Comparison of ENCODE assay signal across 8 cellular contexts in the genomic region with DNA sequence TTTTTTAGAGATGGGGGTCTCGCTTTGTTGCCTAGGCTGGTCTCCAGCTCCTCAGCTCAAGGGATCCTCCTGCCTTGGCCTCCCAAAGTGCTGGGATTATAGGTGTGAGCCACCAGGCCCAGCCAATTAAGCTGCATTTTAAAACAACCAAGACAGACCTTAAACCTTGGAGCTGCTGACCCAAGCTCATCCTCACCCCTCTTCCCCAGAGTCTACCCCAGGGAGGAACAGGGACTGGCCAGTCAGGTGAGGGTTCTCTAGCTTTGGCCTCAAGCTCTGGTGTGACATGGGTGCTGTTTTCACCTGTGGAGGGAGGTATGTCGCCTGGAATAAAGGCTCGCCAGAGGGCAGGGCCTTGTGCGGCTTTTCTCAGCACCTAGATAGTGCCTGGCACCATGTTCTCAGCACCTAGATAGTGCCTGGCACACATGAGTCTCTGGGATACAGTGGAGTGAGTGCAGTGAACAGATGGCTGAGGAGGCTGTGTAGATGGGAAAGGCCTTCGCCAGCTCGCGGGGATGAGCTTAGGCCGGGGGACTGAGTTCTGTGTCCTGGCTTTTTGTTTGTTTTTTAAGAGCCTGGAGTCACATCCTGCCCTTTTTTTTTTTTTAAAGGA. TPM values are rescaled to one million over a fixed set of nuclear protein-coding genes. Genes with fewer than 3 reads are reported as not detected.
DNase-seq lines count a peak whose midpoint lies in the region; ATAC-seq, FAIRE-seq and TF ChIP-seq lines count a peak whose summit lies in the region.
"Had no signal": no experiment of that assay in that cellular context is flagged by ENCODE, and none has a peak within 500 bp of the region (broad histone marks: within the 10 kb centered on the region; RNA-seq: fewer than 3 reads in every experiment).

No MANE protein-coding gene starts in this region.

- ATAC-seq in pancreas (peak; percentile 15 to 48 (median 36)), GM21529 (IDR thresholded peaks at IDR 0.05; ENCODE audit: unreplicated experiment) (no peak)
- no peak for ATAC-seq in naive thymus-derived CD4-positive, alpha-beta T cell

- H3K4me3 Mint-ChIP-seq in naive thymus-derived CD4-positive, alpha-beta T cell = no peak overlapping the region

- 37 to 41% methylated on average over 8 of the region's 8 CpGs for WGBS in pancreas, 2 donors

- H3K36me3 ChIP-seq in pancreas = peaks cover 5 to 40% (median 33%) of the 10 kb centered on the region in 3 donors
- H3K36me3 ChIP-seq in naive thymus-derived CD4-positive, alpha-beta T cell (ENCODE audit: control insufficient read depth in 2 of 3, insufficient read depth in 3 of 3, low read length in 3 of 3) = peaks cover 11 to 37% (median 21%) of the 10 kb centered on the region in 3 experiments

- H3K27ac Mint-ChIP-seq in naive thymus-derived CD4-positive, alpha-beta T cell = peak overlapping the region in 4 of 9 donors; percentile 3 to 52 (median 35)

- peak; percentile 57 for TF ChIP-seq POLR2A in GM12891 (IDR thresholded peaks at IDR 0.05; ENCODE audit: low read depth, low read length)

- no peak for TF ChIP-seq CTCF in pancreas (IDR thresholded peaks at IDR 0.05)

- no peak for DNase-seq in GM12891 (ENCODE audit: insufficient read length, low spot score)
- DNase-seq in NCI-H1694 treated with DMSO at 0.1 percent for 48 hours (lab: John Stamatoyannopoulos, UW) = peak; percentile 64
- peak; percentile 87 for DNase-seq in cerebellar cortex (ENCODE audit: low spot score)
- DNase-seq in pancreas = peak in 2 of 6 donors; percentile 42 to 45
- DNase-seq in naive thymus-derived CD4-positive, alpha-beta T cell = no peak
- DNase-seq in foreskin melanocyte = no peak
- DNase-seq: NCI-H345 had no signal

- H3K36me3 Mint-ChIP-seq in naive thymus-derived CD4-positive, alpha-beta T cell = peaks cover 0 to 22% (median 12%) of the 10 kb centered on the region in 5 donors

- FAIRE-seq in GM12891 (lab: Jason Lieb, UNC) (no peak), pancreas (lab: Jason Lieb, UNC) (no peak)

- peaks cover 50 to 69% (median 54%) of the 10 kb centered on the region in 3 donors for H3K4me1 ChIP-seq in pancreas
- peaks cover 21 to 24% of the 10 kb centered on the region in 2 donors for H3K4me1 ChIP-seq in naive thymus-derived CD4-positive, alpha-beta T cell (ENCODE audit: control insufficient read depth in 2 of 2, insufficient read depth in 2 of 2, low read length in 2 of 2)

- H3K9me3 ChIP-seq in pancreas = no peaks in the 10 kb centered on the region
- no peaks in the 10 kb centered on the region for H3K9me3 ChIP-seq in naive thymus-derived CD4-positive, alpha-beta T cell (ENCODE audit: control insufficient read depth in 2 of 3, low read length in 3 of 3)

- H3K27me3 Mint-ChIP-seq in naive thymus-derived CD4-positive, alpha-beta T cell = no peaks in the 10 kb centered on the region

- POLR2A ChIA-PET in naive thymus-derived CD4-positive, alpha-beta T cell (lab: Charles Lee) = interaction anchor here (0.7 to 1.4 kb wide), 5 partner anchors 11 to 286 kb away, joined by 3 to 5 read pairs (median 3); a partner anchor contains a TSS

- intact Hi-C loops in pancreas (cut with DNase I) = no loop called here
- intact Hi-C loops in naive thymus-derived CD4-positive, alpha-beta T cell (cut with micrococcal nuclease) = no loop called here

- H3K4me3 ChIP-seq in pancreas = no peak overlapping the region
- no peak overlapping the region for H3K4me3 ChIP-seq in naive thymus-derived CD4-positive, alpha-beta T cell (ENCODE audit: low read length)

- H3K27me3 ChIP-seq in pancreas = no peaks in the 10 kb centered on the region
- no peaks in the 10 kb centered on the region for H3K27me3 ChIP-seq in naive thymus-derived CD4-positive, alpha-beta T cell (ENCODE audit: control insufficient read depth in 2 of 2, insufficient read depth in 2 of 2, low read length in 2 of 2)

- no peaks in the 10 kb centered on the region for H3K9me3 Mint-ChIP-seq in naive thymus-derived CD4-positive, alpha-beta T cell

- CTCF ChIA-PET in naive thymus-derived CD4-positive, alpha-beta T cell (lab: Charles Lee) = interaction anchor here (0.7 to 1.2 kb wide), 2 partner anchors 10 to 20 kb away, joined by 3 to 5 read pairs; no protein-coding TSS in a partner anchor

- peak overlapping the region in 2 of 4 donors; percentile 48 to 62 for H3K27ac ChIP-seq in pancreas
- H3K27ac ChIP-seq in naive thymus-derived CD4-positive, alpha-beta T cell (ENCODE audit: low read depth, low read length) = no peak overlapping the region

- peaks cover 17 to 44% (median 33%) of the 10 kb centered on the region in 7 donors for H3K4me1 Mint-ChIP-seq in naive thymus-derived CD4-positive, alpha-beta T cell

TF ChIP-seq in GM12891, 5 proteins besides CTCF, POLR2A, EP300 and RAD21:
- TF ChIP-seq SPI1 (IDR thresholded peaks at IDR 0.05; ENCODE audit: low read depth, low read length) (no peak), PAX5 (IDR thresholded peaks at IDR 0.05; ENCODE audit: insufficient read depth, low read length, severe bottlenecking) (no peak), POLR2AphosphoS5 (IDR thresholded peaks at IDR 0.05; ENCODE audit: low read depth, low read length) (peak; percentile 59)
TF ChIP-seq in GM12891: peak in this region for 1.

RNA-seq across cellular contexts. Expression of a gene that starts 7.4 kb away (rescaled TPM):
- polyA plus RNA-seq in GM12891 (2012; ENCODE audit: low read depth, missing spikeins) = 48.5 TPM
- total RNA-seq in pancreas = 10 to 100 TPM; 33.9 to 58.2 (median 43.9) TPM
- polyA plus RNA-seq in pancreas = 100 to 1,000 TPM in 1 of 2 donors, 10 to 100 TPM in 1; 73.7 to 119 TPM
- total RNA-seq in naive thymus-derived CD4-positive, alpha-beta T cell = 100 to 1,000 TPM; 110 to 135 (median 134) TPM
- polyA plus RNA-seq in naive thymus-derived CD4-positive, alpha-beta T cell = 10 to 100 TPM; 37.5 to 65.9 TPM

RNA-seq across cellular contexts. Expression of a gene that starts 9.5 kb away (rescaled TPM):
- 48.1 TPM for polyA plus RNA-seq in GM12891 (2012; ENCODE audit: low read depth, missing spikeins)
- total RNA-seq in pancreas = 10 to 100 TPM; 27.0 to 41.3 (median 34.3) TPM
- polyA plus RNA-seq in pancreas = 10 to 100 TPM; 57.1 to 85.3 TPM
- 100 to 1,000 TPM in 2 of 5 experiments, 10 to 100 TPM in 3; 90.4 to 123 (median 95.4) TPM for total RNA-seq in naive thymus-derived CD4-positive, alpha-beta T cell
- 10 to 100 TPM; 37.3 to 51.4 TPM for polyA plus RNA-seq in naive thymus-derived CD4-positive, alpha-beta T cell

RNA-seq across cellular contexts. Expression of a gene that starts 14.7 kb away (rescaled TPM):
- polyA plus RNA-seq in GM12891 (2012; ENCODE audit: low read depth, missing spikeins) = 10.6 TPM
- 1 to 10 TPM; 1.4 to 4.8 (median 1.8) TPM for total RNA-seq in pancreas
- polyA plus RNA-seq in pancreas = 1 to 10 TPM; 6.9 to 7.1 TPM
- total RNA-seq in naive thymus-derived CD4-positive, alpha-beta T cell = 10 to 100 TPM; 26.1 to 68.3 (median 51.9) TPM
- 10 to 100 TPM; 20.9 to 72.9 TPM for polyA plus RNA-seq in naive thymus-derived CD4-positive, alpha-beta T cell

RNA-seq across cellular contexts. Expression of a gene that starts 58.1 kb away (rescaled TPM):
- polyA plus RNA-seq in GM12891 (2012; ENCODE audit: low read depth, missing spikeins) = 6.3 TPM
- total RNA-seq in pancreas = 1 to 10 TPM; 4.2 to 9.0 (median 5.8) TPM
- 10 to 100 TPM; 10.1 to 17.5 TPM for polyA plus RNA-seq in pancreas
- total RNA-seq in naive thymus-derived CD4-positive, alpha-beta T cell = 10 to 100 TPM in 4 of 5 experiments, 1 to 10 TPM in 1; 9.5 to 22.3 (median 10.8) TPM
- 10 to 100 TPM; 16.6 to 20.2 TPM for polyA plus RNA-seq in naive thymus-derived CD4-positive, alpha-beta T cell

Comparison
In these comparisons a context has a peak if more than half of its experiments do, and no peak if none do; other contexts are left out.
1. DNase-seq: peak in NCI-H1694 treated with DMSO at 0.1 percent for 48 hours (single experiment) and cerebellar cortex (single experiment); none in GM12891 (single experiment), naive thymus-derived CD4-positive, alpha-beta T cell (0 of 9) and foreskin melanocyte (single experiment).
2. ATAC-seq: peak in pancreas (4 of 4); none in naive thymus-derived CD4-positive, alpha-beta T cell (single experiment) and GM21529 (single experiment).
3. RNA of a gene that starts 14.7 kb away (total RNA-seq): 26.1 to 68.3 TPM in naive thymus-derived CD4-positive, alpha-beta T cell; 1.4 to 4.8 TPM in pancreas; every median in the first group is over 4 times any median in the second.